ENCODE assay signal across 8 cellular contexts in genomic region chr5:132295505-132296411, GRCh38. TPM values are rescaled to one million over a fixed set of nuclear protein-coding genes. Genes with fewer than 3 reads are reported as not detected.
DNase-seq lines count a peak whose midpoint lies in the region; ATAC-seq and TF ChIP-seq lines count a peak whose summit lies in the region.

No MANE protein-coding gene starts in this region.

- H4K20me1 ChIP-seq in PC-3 (ENCODE audit: low read length) = no peaks in the 10 kb centered on the region

- no peak overlapping the region for H2AFZ ChIP-seq in PC-3 (ENCODE audit: low read length)

- no peaks in the 10 kb centered on the region for H3K9me3 ChIP-seq in CD8-positive, alpha-beta T cell (ENCODE audit: low read length)
- no peaks in the 10 kb centered on the region for H3K9me3 ChIP-seq in PC-3 (ENCODE audit: low read length)
- no peaks in the 10 kb centered on the region for H3K9me3 ChIP-seq in neutrophil

- POLR2A ChIA-PET in CD8-positive, alpha-beta T cell (lab: Charles Lee) = no interaction called here
- POLR2A ChIA-PET in PC-3 (lab: Charles Lee; ENCODE audit: unreplicated experiment) = no interaction called here

- H3K9ac ChIP-seq in PC-3 (ENCODE audit: low read length) = no peak overlapping the region

- H3K4me1 ChIP-seq in CD8-positive, alpha-beta T cell (ENCODE audit: insufficient read depth, low read length) = peaks cover 14% of the 10 kb centered on the region
- peaks cover 22% of the 10 kb centered on the region for H3K4me1 ChIP-seq in PC-3 (ENCODE audit: insufficient read depth, low read length)
- H3K4me1 ChIP-seq in neutrophil (ENCODE audit: control insufficient read depth in 1 of 2, insufficient read depth in 1 of 2, low read depth in 1 of 2, low read length in 1 of 2) = peaks cover 73 to 80% of the 10 kb centered on the region in 2 experiments

- H3K4me2 ChIP-seq in PC-3 (ENCODE audit: low read length) = peak overlapping the region; percentile 98

- BruUV-seq in PC-3 (replicated peaks; lab: Mats Ljungman, UMichigan) = no TSS peak

- peak overlapping the region; percentile 90 for H3K4me3 Mint-ChIP-seq in CD8-positive, alpha-beta T cell
- H3K4me3 Mint-ChIP-seq in effector memory CD8-positive, alpha-beta T cell = peak overlapping the region; percentile 95 to 98

- H3K36me3 ChIP-seq in CD8-positive, alpha-beta T cell (ENCODE audit: insufficient read depth, low read length) = no peaks in the 10 kb centered on the region
- H3K36me3 ChIP-seq in PC-3 (ENCODE audit: low read depth, low read length) = no peaks in the 10 kb centered on the region
- peaks cover under 1% of the 10 kb centered on the region for H3K36me3 ChIP-seq in neutrophil

- no peak overlapping the region for H3K27ac ChIP-seq in CD8-positive, alpha-beta T cell (ENCODE audit: low read depth, low read length)
- H3K27ac ChIP-seq in PC-3 (ENCODE audit: low read length) (no peak overlapping the region), neutrophil (peak overlapping the region; percentile 99)

- ATAC-seq in CD8-positive, alpha-beta T cell = no peak
- ATAC-seq in PC-3 (no peak), HG03469 (IDR thresholded peaks at IDR 0.05; ENCODE audit: unreplicated experiment) (no peak), HG03097 (IDR thresholded peaks at IDR 0.05; ENCODE audit: low FRiP score, unreplicated experiment) (no peak)
- no peak for ATAC-seq in effector memory CD8-positive, alpha-beta T cell (replicated peaks)

- H3K36me3 Mint-ChIP-seq in CD8-positive, alpha-beta T cell = no peaks in the 10 kb centered on the region
- no peaks in the 10 kb centered on the region for H3K36me3 Mint-ChIP-seq in effector memory CD8-positive, alpha-beta T cell (ENCODE audit: insufficient read depth)

- DNase-seq in CD8-positive, alpha-beta T cell = no peak
- no peak for DNase-seq in PC-3
- DNase-seq in effector memory CD8-positive, alpha-beta T cell = no peak
- DNase-seq in NOMO-1 treated with DMSO at 0.1 percent for 48 hours (lab: John Stamatoyannopoulos, UW; ENCODE audit: unreplicated experiment) = no peak
- no peak for DNase-seq in retina

- H3K9me3 Mint-ChIP-seq in CD8-positive, alpha-beta T cell = no peaks in the 10 kb centered on the region
- H3K9me3 Mint-ChIP-seq in effector memory CD8-positive, alpha-beta T cell = no peaks in the 10 kb centered on the region

- no peaks in the 10 kb centered on the region for H3K27me3 ChIP-seq in CD8-positive, alpha-beta T cell (ENCODE audit: insufficient read depth, low read length)
- H3K27me3 ChIP-seq in PC-3 (ENCODE audit: low read length) (no peaks in the 10 kb centered on the region), neutrophil (no peaks in the 10 kb centered on the region)

- no peaks in the 10 kb centered on the region for H3K9me2 ChIP-seq in PC-3 (replicated peaks; ENCODE audit: low read length)

- no peak overlapping the region for H3K27ac Mint-ChIP-seq in CD8-positive, alpha-beta T cell
- peak overlapping the region in 1 of 2 donors; percentile 83 for H3K27ac Mint-ChIP-seq in effector memory CD8-positive, alpha-beta T cell

- H3K4me1 Mint-ChIP-seq in CD8-positive, alpha-beta T cell (ENCODE audit: low read depth) = peaks cover 16% of the 10 kb centered on the region
- H3K4me1 Mint-ChIP-seq in effector memory CD8-positive, alpha-beta T cell (ENCODE audit: low read depth in 2 of 2) = peaks cover 13 to 17% of the 10 kb centered on the region in 2 donors

- H3F3A ChIP-seq in PC-3 (ENCODE audit: low read length, unreplicated experiment) = no peaks in the 10 kb centered on the region

- no peak for TF ChIP-seq CTCF in CD8-positive, alpha-beta T cell (IDR thresholded peaks at IDR 0.05)
- TF ChIP-seq CTCF in PC-3 (conservative IDR thresholded peaks at IDR 0.05; ENCODE audit: low read depth, low read length) (no peak), neutrophil (IDR thresholded peaks at IDR 0.05) (no peak)

- peaks cover 50% of the 10 kb centered on the region for H3K79me2 ChIP-seq in PC-3 (ENCODE audit: low read length)

- H3K4me3 ChIP-seq in CD8-positive, alpha-beta T cell (ENCODE audit: low read depth, low read length) = no peak overlapping the region
- H3K4me3 ChIP-seq in PC-3 (ENCODE audit: low read length) = peak overlapping the region; percentile 97
- H3K4me3 ChIP-seq in neutrophil (ENCODE audit: low read depth in 1 of 2, low read length in 1 of 2) = peak overlapping the region; percentile 83 to 84

- CTCF ChIA-PET in CD8-positive, alpha-beta T cell (lab: Charles Lee) = no interaction called here
- CTCF ChIA-PET in PC-3 (lab: Charles Lee) = no interaction called here

- intact Hi-C loops in CD8-positive, alpha-beta T cell (cut with DNase I, micrococcal nuclease) = loop anchor here in 1 of 2 experiments (10.0 kb wide), 1 partner anchor 231 kb away; the partner anchor contains the start of gene IL3
- intact Hi-C loops in PC-3 (cut with micrococcal nuclease) = loop anchor here (2.0 to 10.0 kb wide), 3 partner anchors 31 to 199 kb away; partner anchors contain the start of gene IRF1

- H3K27me3 Mint-ChIP-seq in CD8-positive, alpha-beta T cell (ENCODE audit: low read depth) = peaks cover 9% of the 10 kb centered on the region
- peaks cover 0 to 22% of the 10 kb centered on the region in 2 donors for H3K27me3 Mint-ChIP-seq in effector memory CD8-positive, alpha-beta T cell

RNA-seq across cellular contexts. Expression of gene SLC22A4, which starts 1.6 kb away (rescaled TPM):
- total RNA-seq in CD8-positive, alpha-beta T cell = 1 to 10 TPM in 1 of 2 experiments, under 1 TPM in 1; 0.67 to 1.0 TPM
- 2.2 and 3.4 TPM in 2 replicates for total RNA-seq in PC-3 (2014; rRNA removed)

RNA-seq across cellular contexts. Expression of gene PDLIM4, which starts 38.3 kb away (rescaled TPM):
- total RNA-seq in CD8-positive, alpha-beta T cell = not detected
- 26.5 and 27.8 TPM in 2 replicates for total RNA-seq in PC-3 (2014; rRNA removed)

Comparison
In these comparisons a context has a peak if more than half of its experiments do, and no peak if none do; other contexts are left out.
1. RNA of gene PDLIM4, which starts 38.3 kb away (total RNA-seq): 26.5 to 27.8 TPM in PC-3; not detected in CD8-positive, alpha-beta T cell; every median in the first group is over 10 times any median in the second.